In genomic region chr2:168490916-168491605, GRCh38 we compare ENCODE assay signal across 10 cellular contexts. TPM values are rescaled to one million over a fixed set of nuclear protein-coding genes. Genes with fewer than 3 reads are reported as not detected.
DNase-seq lines count a peak whose midpoint lies in the region; ATAC-seq and TF ChIP-seq lines count a peak whose summit lies in the region.
"Had no signal": no experiment of that assay in that cellular context is flagged by ENCODE, and none has a peak within 500 bp of the region (broad histone marks: within the 10 kb centered on the region; RNA-seq: fewer than 3 reads in every experiment).

No MANE protein-coding gene starts in this region.

- TF ChIP-seq CTCF in AG04449 (IDR thresholded peaks at IDR 0.05; ENCODE audit: insufficient read depth, low read length, missing control alignments), result no peak
- TF ChIP-seq CTCF in HFFc6 (IDR thresholded peaks at IDR 0.05), result no peak

- peak overlapping the region; percentile 78 for H3K4me3 Mint-ChIP-seq in HFFc6
- peak overlapping the region; percentile 78 for H3K4me3 Mint-ChIP-seq in activated T-cell treated with anti-CD3 and anti-CD28 coated beads, Interleukin-2, amount 50 U/mL, for 4 hours

- no peak for DNase-seq in AG04449 (ENCODE audit: low read depth, low spot score)
- no peak for DNase-seq in HFFc6
- DNase-seq in activated T-cell treated with anti-CD3 and anti-CD28 coated beads, Interleukin-2, amount 50 U/mL, for 4 hours, result no peak
- no peak for DNase-seq in left lobe of liver (ENCODE audit: low spot score)
- DNase-seq in NCI-H1105 treated with DMSO at 0.1 percent for 48 hours (lab: John Stamatoyannopoulos, UW), result no peak
- no peak for DNase-seq in NCI-H524 treated with DMSO at 0.1 percent for 48 hours (lab: John Stamatoyannopoulos, UW)
- DNase-seq: amygdala, NCI-H1092 treated with DMSO at 0.1 percent for 48 hours had no signal

- no peaks in the 10 kb centered on the region for H3K36me3 Mint-ChIP-seq in HFFc6 (ENCODE audit: low read depth)
- peaks cover 3% of the 10 kb centered on the region for H3K36me3 Mint-ChIP-seq in activated T-cell treated with anti-CD3 and anti-CD28 coated beads, Interleukin-2, amount 50 U/mL, for 4 hours (ENCODE audit: insufficient read depth)

- H3K27ac Mint-ChIP-seq in HFFc6, result peak overlapping the region; percentile 82

- H3K4me3 ChIP-seq in AG04449 (ENCODE audit: low read depth, low read length), result peak overlapping the region; percentile 42

- ATAC-seq in activated T-cell treated with anti-CD3 and anti-CD28 coated beads, Interleukin-2, amount 50 U/mL, for 4 hours, result peak; percentile 19
- ATAC-seq in left lobe of liver (peak; percentile 38), GM21367 (IDR thresholded peaks at IDR 0.05; ENCODE audit: unreplicated experiment) (no peak), GM19328 (IDR thresholded peaks at IDR 0.05; ENCODE audit: unreplicated experiment) (no peak)

- H3K9me3 Mint-ChIP-seq in HFFc6, result 0 out of 2 replicates have a peak, but pooled peaks cover 5% of the 10 kb centered on the region
- H3K9me3 Mint-ChIP-seq in activated T-cell treated with anti-CD3 and anti-CD28 coated beads, Interleukin-2, amount 50 U/mL, for 4 hours, result no peaks in the 10 kb centered on the region

- CTCF ChIA-PET in AG04449 (lab: Yijun Ruan, JAX), result interaction anchor here (0.8 to 0.9 kb wide), 2 partner anchors 33 to 215 kb away, joined by 3 to 5 read pairs; no protein-coding TSS in a partner anchor

- H3K27me3 Mint-ChIP-seq in HFFc6 (ENCODE audit: insufficient read depth), result peaks cover 2% of the 10 kb centered on the region; the same call in 1 of the 2 replicates
- peaks cover 2% of the 10 kb centered on the region for H3K27me3 Mint-ChIP-seq in activated T-cell treated with anti-CD3 and anti-CD28 coated beads, Interleukin-2, amount 50 U/mL, for 4 hours (ENCODE audit: low read depth)

- POLR2A ChIA-PET in AG04449 (lab: Yijun Ruan, JAX), result no interaction called here

- H3K4me1 Mint-ChIP-seq in HFFc6 (ENCODE audit: low read depth), result peaks cover 24% of the 10 kb centered on the region
- H3K4me1 Mint-ChIP-seq in activated T-cell treated with anti-CD3 and anti-CD28 coated beads, Interleukin-2, amount 50 U/mL, for 4 hours (ENCODE audit: low read depth), result peaks cover 55% of the 10 kb centered on the region

RNA-seq across cellular contexts. Expression of gene CERS6, which starts 35.0 kb away (rescaled TPM):
- 1 to 10 TPM; 6.2 to 9.9 (median 7.5) TPM for total RNA-seq in HFFc6 (2021; fragmentation: NEBNext Ultra II Directional; extraction: Animal tissue kit (Norgen Biotek cat#: 25700))
- 10 to 100 TPM; 14.1 to 17.2 (median 16.7) TPM for total RNA-seq in activated T-cell treated with anti-CD3 and anti-CD28 coated beads, Interleukin-2, amount 50 U/mL, for 4 hours
- total RNA-seq in left lobe of liver, result 11.3 TPM

Comparison
In these comparisons a context has a peak if more than half of its experiments do, and no peak if none do; other contexts are left out.
1. ATAC-seq: peak in activated T-cell treated with anti-CD3 and anti-CD28 coated beads, Interleukin-2, amount 50 U/mL, for 4 hours (2 of 2) and left lobe of liver (single experiment); none in GM21367 (single experiment) and GM19328 (single experiment).